9 cellular contexts compared by ENCODE assay signal in genomic region chr11:75563978-75564552, GRCh38. TPM values are rescaled to one million over a fixed set of nuclear protein-coding genes. Genes with fewer than 3 reads are reported as not detected.
DNase-seq lines count a peak whose midpoint lies in the region; ATAC-seq lines count a peak whose summit lies in the region.
"Had no signal": no experiment of that assay in that cellular context is flagged by ENCODE, and none has a peak within 500 bp of the region (broad histone marks: within the 10 kb centered on the region; RNA-seq: fewer than 3 reads in every experiment).

No MANE protein-coding gene starts in this region.

- ATAC-seq in stimulated activated effector memory CD8-positive, alpha-beta T cell treated with anti-CD3 and anti-CD28 coated beads, Interleukin-12 subunit alpha, Interleukin-12 subunit beta, amount 100 ng/mL, for 72 hours = no peak
- no peak for ATAC-seq in HG03135 (IDR thresholded peaks at IDR 0.05; ENCODE audit: unreplicated experiment)
- ATAC-seq in GM18873 (IDR thresholded peaks at IDR 0.05; ENCODE audit: low FRiP score, unreplicated experiment) = no peak

- no peak for DNase-seq in T-helper 1 cell
- peak; percentile 93 for DNase-seq in astrocyte of the hippocampus (ENCODE audit: low read depth, low spot score)
- DNase-seq in stimulated activated effector memory CD8-positive, alpha-beta T cell treated with anti-CD3 and anti-CD28 coated beads, Interleukin-12 subunit alpha, Interleukin-12 subunit beta, amount 100 ng/mL, for 72 hours (ENCODE audit: low spot score in 2 of 2) = no peak
- no peak for DNase-seq in cerebellum (ENCODE audit: low spot score)

- H3K36me3 Mint-ChIP-seq in T-helper 1 cell treated with Interleukin-12 subunit alpha and Interleukin-12 subunit beta and Interleukin-4 antibody, amounts not matched to agents 30 μg/mL and 1 μg/mL, for 36 hours (ENCODE audit: low read depth) = peaks cover 8% of the 10 kb centered on the region
- peaks cover 20% of the 10 kb centered on the region for H3K36me3 Mint-ChIP-seq in stimulated activated effector memory CD8-positive, alpha-beta T cell treated with anti-CD3 and anti-CD28 coated beads, Interleukin-12 subunit alpha, Interleukin-12 subunit beta, amount 100 ng/mL, for 72 hours

- peak overlapping the region; percentile 95 for H3K4me3 Mint-ChIP-seq in T-helper 1 cell treated with Interleukin-12 subunit alpha and Interleukin-12 subunit beta and Interleukin-4 antibody, amounts not matched to agents 30 μg/mL and 1 μg/mL, for 36 hours
- H3K4me3 Mint-ChIP-seq in stimulated activated effector memory CD8-positive, alpha-beta T cell treated with anti-CD3 and anti-CD28 coated beads, Interleukin-12 subunit alpha, Interleukin-12 subunit beta, amount 100 ng/mL, for 72 hours = peak overlapping the region; percentile 99

- no peaks in the 10 kb centered on the region for H3K9me3 Mint-ChIP-seq in T-helper 1 cell treated with Interleukin-12 subunit alpha and Interleukin-12 subunit beta and Interleukin-4 antibody, amounts not matched to agents 30 μg/mL and 1 μg/mL, for 36 hours
- H3K9me3 Mint-ChIP-seq in stimulated activated effector memory CD8-positive, alpha-beta T cell treated with anti-CD3 and anti-CD28 coated beads, Interleukin-12 subunit alpha, Interleukin-12 subunit beta, amount 100 ng/mL, for 72 hours = no peaks in the 10 kb centered on the region

- peak overlapping the region; percentile 95 for H3K4me3 ChIP-seq in iPS-20b (ENCODE audit: low read length)

- H3K9me3 ChIP-seq in iPS-20b (ENCODE audit: insufficient read depth, low read depth, low read length) = no peaks in the 10 kb centered on the region

- peak overlapping the region; percentile 99 for H3K27ac ChIP-seq in iPS-20b (ENCODE audit: low read length)
- H3K27ac ChIP-seq: C4-2B had no signal

- H3K27me3 Mint-ChIP-seq in T-helper 1 cell treated with Interleukin-12 subunit alpha and Interleukin-12 subunit beta and Interleukin-4 antibody, amounts not matched to agents 30 μg/mL and 1 μg/mL, for 36 hours (ENCODE audit: low read depth) = peaks cover 5% of the 10 kb centered on the region

- peaks cover 35% of the 10 kb centered on the region for H3K4me1 ChIP-seq in iPS-20b (ENCODE audit: insufficient read depth, low read length)

- H3K36me3 ChIP-seq in iPS-20b (ENCODE audit: insufficient read depth, low read depth, low read length) = peaks cover 50% of the 10 kb centered on the region

- peaks cover 22% of the 10 kb centered on the region for H3K4me1 Mint-ChIP-seq in T-helper 1 cell treated with Interleukin-12 subunit alpha and Interleukin-12 subunit beta and Interleukin-4 antibody, amounts not matched to agents 30 μg/mL and 1 μg/mL, for 36 hours (ENCODE audit: low read depth)
- H3K4me1 Mint-ChIP-seq in stimulated activated effector memory CD8-positive, alpha-beta T cell treated with anti-CD3 and anti-CD28 coated beads, Interleukin-12 subunit alpha, Interleukin-12 subunit beta, amount 100 ng/mL, for 72 hours = peaks cover 46% of the 10 kb centered on the region

- H3K27me3 ChIP-seq in iPS-20b (ENCODE audit: insufficient read depth, low read length) = no peaks in the 10 kb centered on the region

- H3K9ac ChIP-seq in iPS-20b (ENCODE audit: low read depth, low read length) = peak overlapping the region; percentile 99

- peak overlapping the region; percentile 66 for H3K27ac Mint-ChIP-seq in T-helper 1 cell treated with Interleukin-12 subunit alpha and Interleukin-12 subunit beta and Interleukin-4 antibody, amounts not matched to agents 30 μg/mL and 1 μg/mL, for 36 hours
- peak overlapping the region; percentile 98 for H3K27ac Mint-ChIP-seq in stimulated activated effector memory CD8-positive, alpha-beta T cell treated with anti-CD3 and anti-CD28 coated beads, Interleukin-12 subunit alpha, Interleukin-12 subunit beta, amount 100 ng/mL, for 72 hours

RNA-seq across cellular contexts. Expression of gene SERPINH1, which starts 2.0 kb away (rescaled TPM):
- total RNA-seq in cerebellum = 57.0 TPM

RNA-seq across cellular contexts. Expression of gene GDPD5, which starts 38.3 kb away (rescaled TPM):
- 30.2 TPM for total RNA-seq in cerebellum
